1 cellular context compared by ENCODE assay signal in genomic region chr12:54191550-54192022, GRCh38.
TF ChIP-seq lines count a peak whose summit lies in the region.

No MANE protein-coding gene starts in this region.

TF ChIP-seq in K562, 482 proteins besides CTCF, POLR2A, EP300 and RAD21 (continued from another document):
- TF ChIP-seq ZBTB5 (IDR thresholded peaks at IDR 0.05) (no peak), NEUROD1 (IDR thresholded peaks at IDR 0.05; ENCODE audit: borderline replicate concordance, low read depth, low read length, partially characterized antibody) (peak; percentile 64), RB1 (IDR thresholded peaks at IDR 0.05; ENCODE audit: low read depth) (peak; percentile 38; the same call in 1 of the 2 replicates), CHD4 (IDR thresholded peaks at IDR 0.05; ENCODE audit: insufficient read depth, insufficient replicate concordance, low read depth, low read length, poor library complexity, severe bottlenecking) (no peak), FOXO4 (CRISPR knock-in tag; IDR thresholded peaks at IDR 0.05) (no peak), PML (IDR thresholded peaks at IDR 0.05; ENCODE audit: low read length) (no peak), THAP7 (CRISPR knock-in tag; IDR thresholded peaks at IDR 0.05) (no peak), CREB3 (tag; conservative IDR thresholded peaks at IDR 0.05; ENCODE audit: low read depth) (no peak), WHSC1 (IDR thresholded peaks at IDR 0.05; ENCODE audit: low read length) (no peak), CC2D1A (IDR thresholded peaks at IDR 0.05) (peak; percentile 89; the same call in 1 of the 2 replicates), ZBTB7A (IDR thresholded peaks at IDR 0.05; ENCODE audit: borderline replicate concordance, control insufficient read depth, low read depth, low read length) (0 out of 2 replicates have a peak, but pooled peaks have one; percentile 40), JUN (IDR thresholded peaks at IDR 0.05; ENCODE audit: borderline replicate concordance, low read depth, low read length) (0 out of 2 replicates have a peak, but pooled peaks have one; percentile 45), JUN (CRISPR knock-in tag; IDR thresholded peaks at IDR 0.05; ENCODE audit: borderline replicate concordance) (no peak), HMG20B (CRISPR knock-in tag; IDR thresholded peaks at IDR 0.05) (no peak), CEBPB (tag; IDR thresholded peaks at IDR 0.05) (no peak), ZNF79 (CRISPR knock-in tag; IDR thresholded peaks at IDR 0.05; ENCODE audit: low read depth) (no peak), TBL1XR1 (IDR thresholded peaks at IDR 0.05; ENCODE audit: low read length in 2 of 2) (peak in 1 of 2 experiments; percentile 57; a peak in 1 of 4 replicates), ZBTB2 (IDR thresholded peaks at IDR 0.05) (peak; percentile 64; the same call in 1 of the 2 replicates), DEAF1 (CRISPR knock-in tag; IDR thresholded peaks at IDR 0.05) (peak; percentile 46; the same call in 1 of the 2 replicates), THAP12 (CRISPR knock-in tag; IDR thresholded peaks at IDR 0.05) (no peak), GABPA (tag; conservative IDR thresholded peaks at IDR 0.05; ENCODE audit: low read depth) (0 out of 2 replicates have a peak, but pooled peaks have one; percentile 17), CREM (IDR thresholded peaks at IDR 0.05; ENCODE audit: low read depth) (0 out of 2 replicates have a peak, but pooled peaks have one; percentile 20), ZBTB33 (CRISPR knock-in tag; IDR thresholded peaks at IDR 0.05) (0 out of 2 replicates have a peak, but pooled peaks have one; percentile 13), XRCC5 (IDR thresholded peaks at IDR 0.05; ENCODE audit: low read depth, low read length) (peak; percentile 90), ZNF764 (CRISPR knock-in tag; IDR thresholded peaks at IDR 0.05; ENCODE audit: low read depth) (0 out of 2 replicates have a peak, but pooled peaks have one; percentile 22), SMARCA5 (IDR thresholded peaks at IDR 0.05) (no peak), VEZF1 (CRISPR knock-in tag; IDR thresholded peaks at IDR 0.05) (peak; percentile 35; the same call in 1 of the 2 replicates), RCOR1 (IDR thresholded peaks at IDR 0.05; ENCODE audit: borderline replicate concordance in 1 of 2, low read depth in 2 of 2, low read length in 2 of 2) (peak in 1 of 2 experiments; percentile 45; a peak in 1 of 4 replicates), ATF1 (CRISPR knock-in tag; IDR thresholded peaks at IDR 0.05) (no peak), ATF1 (tag; IDR thresholded peaks at IDR 0.05) (peak; percentile 35; the same call in 1 of the 2 replicates), YY1 (IDR thresholded peaks at IDR 0.05; ENCODE audit: borderline replicate concordance in 1 of 3, control insufficient read depth in 1 of 3, extremely low read depth in 1 of 3, insufficient read depth in 3 of 3, insufficient read length in 1 of 3, insufficient replicate concordance in 2 of 3, low read depth in 1 of 3, low read length in 2 of 3) (peak in 2 of 3 experiments; percentile 40 to 52), ETV1 (tag; conservative IDR thresholded peaks at IDR 0.05; ENCODE audit: low read depth) (peak; percentile 25; the same call in 1 of the 2 replicates), CBX1 (IDR thresholded peaks at IDR 0.05; ENCODE audit: low read depth) (0 out of 2 replicates have a peak, but pooled peaks have one; percentile 65)
